8 cellular contexts compared by ENCODE assay signal in the genomic region with DNA sequence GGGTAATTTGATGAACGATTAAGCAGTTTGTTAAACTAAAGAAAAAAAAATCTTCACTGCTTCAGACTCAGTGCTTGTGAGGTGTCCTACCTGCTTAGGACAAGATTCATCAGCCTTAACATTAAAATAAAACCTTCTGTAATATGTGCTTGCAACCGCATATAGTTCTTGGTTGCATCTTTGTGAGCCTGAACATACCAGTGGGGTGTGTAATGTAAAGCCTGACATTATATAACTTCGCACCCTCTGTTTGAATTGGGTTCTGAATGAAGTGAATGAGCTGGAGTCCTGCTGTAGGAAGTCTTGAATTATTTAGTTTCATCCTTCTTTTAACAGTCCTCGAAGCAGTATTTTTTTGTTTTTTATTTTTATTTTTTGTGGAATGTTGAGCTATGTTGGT. TPM values are rescaled to one million over a fixed set of nuclear protein-coding genes. Genes with fewer than 3 reads are reported as not detected.
DNase-seq lines count a peak whose midpoint lies in the region; ATAC-seq and TF ChIP-seq lines count a peak whose summit lies in the region.

No MANE protein-coding gene starts in this region.

- DNase-seq in DND-41 (no peak), NB4 (ENCODE audit: low read depth) (no peak), dorsolateral prefrontal cortex (no peak), caudate nucleus (lab: John Stamatoyannopoulos, UW) (no peak), NOMO-1 treated with dmso at 0.1 percent for 144 hours (lab: John Stamatoyannopoulos, UW; ENCODE audit: unreplicated experiment) (no peak)
- DNase-seq in stimulated activated CD4-positive, alpha-beta T cell treated with anti-CD3 and anti-CD28 coated beads, Interleukin-4, amount 100 ng/mL, for 4 hours: no peak

- H3K27ac ChIP-seq in DND-41 (ENCODE audit: low read length) (no peak overlapping the region), dorsolateral prefrontal cortex (peak overlapping the region in 20 of 59 donors; percentile 7 to 99 (median 96)), caudate nucleus (ENCODE audit: low read depth, low read length) (no peak overlapping the region)

- no peak overlapping the region for H2AFZ ChIP-seq in DND-41 (ENCODE audit: low read depth, low read length)
- no peak overlapping the region for H2AFZ ChIP-seq in neuron (ENCODE audit: low read depth, low read length)

- TF ChIP-seq CTCF in DND-41 (IDR thresholded peaks at IDR 0.05; ENCODE audit: borderline replicate concordance, extremely low read depth, low read length, poor library complexity, severe bottlenecking) (no peak), NB4 (IDR thresholded peaks at IDR 0.05; ENCODE audit: low read depth, low read length) (no peak), dorsolateral prefrontal cortex (IDR thresholded peaks at IDR 0.05 in 54 of 56, conservative IDR thresholded peaks at IDR 0.05 in 2 of 56; ENCODE audit: low read depth in 1 of 56, partially characterized antibody in 56 of 56) (no peak)

- H4K20me1 ChIP-seq in DND-41 (ENCODE audit: insufficient read depth, low read length): peaks cover 9% of the 10 kb centered on the region; the same call in 1 of the 2 replicates

- H3K4me1 ChIP-seq in DND-41 (ENCODE audit: insufficient read depth, low read length) (peaks cover 25% of the 10 kb centered on the region), neuron (ENCODE audit: insufficient read depth, low read length) (peaks cover 5% of the 10 kb centered on the region)

- H3K4me2 ChIP-seq in DND-41 (ENCODE audit: insufficient read depth, low read length): peak overlapping the region; percentile 76

- intact Hi-C loops in dorsolateral prefrontal cortex (cut with DNase I): no loop called here

- peaks cover 94% of the 10 kb centered on the region for H3K79me2 ChIP-seq in DND-41 (ENCODE audit: insufficient read depth, low read length)

- peaks cover 3% of the 10 kb centered on the region for H3K36me3 ChIP-seq in DND-41 (ENCODE audit: insufficient read depth, low read length)
- H3K36me3 ChIP-seq in neuron (ENCODE audit: insufficient read depth, low read length): no peaks in the 10 kb centered on the region

- H3K27me3 ChIP-seq in DND-41 (ENCODE audit: insufficient read depth, low read length, poor library complexity): no peaks in the 10 kb centered on the region
- H3K27me3 ChIP-seq in dorsolateral prefrontal cortex: no peaks in the 10 kb centered on the region
- no peaks in the 10 kb centered on the region for H3K27me3 ChIP-seq in neuron (ENCODE audit: insufficient read depth, low read length)

- no peak for TF ChIP-seq POLR2A in NB4 (IDR thresholded peaks at IDR 0.05; ENCODE audit: extremely low read depth, insufficient read length)

- H3K9me3 ChIP-seq in DND-41 (ENCODE audit: insufficient read depth, low read length, severe bottlenecking) (no peaks in the 10 kb centered on the region), neuron (ENCODE audit: low read length) (peaks cover 3% of the 10 kb centered on the region)

- peak overlapping the region; percentile 19; the same call in 1 of the 2 replicates for H3K9ac ChIP-seq in DND-41 (ENCODE audit: low read depth, low read length)

- no peak for ATAC-seq in DND-41 (ENCODE audit: insufficient read depth, low read depth)
- ATAC-seq in GM21576 (IDR thresholded peaks at IDR 0.05; ENCODE audit: unreplicated experiment): no peak

- H3K4me3 ChIP-seq in DND-41 (ENCODE audit: low read depth in 1 of 2, low read length in 2 of 2) (no peak overlapping the region), NB4 (ENCODE audit: low read depth, low read length) (peak overlapping the region; percentile 97), dorsolateral prefrontal cortex (peak overlapping the region; percentile 13 to 98 (median 91)), neuron (ENCODE audit: low read length) (peak overlapping the region; percentile 87)

RNA-seq across cellular contexts. Expression of gene KDM6A, which starts 3.1 kb away (rescaled TPM):
- total RNA-seq in dorsolateral prefrontal cortex: 10 to 100 TPM; 18.4 to 72.2 (median 34.4) TPM

RNA-seq across cellular contexts. Expression of gene DUSP21, which starts 32.3 kb away (rescaled TPM):
- not detected for total RNA-seq in dorsolateral prefrontal cortex

Comparison
In these comparisons a context has a peak if more than half of its experiments do, and no peak if none do; other contexts are left out.
1. H3K4me3 ChIP-seq: peak in NB4 (single experiment), dorsolateral prefrontal cortex (59 of 59) and neuron (single experiment); none in DND-41 (0 of 2).